Comparison of ENCODE assay signal across 1 cellular context in genomic region chr18:10033038-10033437, GRCh38.
TF ChIP-seq lines count a peak whose summit lies in the region.

No MANE protein-coding gene starts in this region.

TF ChIP-seq in K562, 482 proteins besides CTCF, POLR2A, EP300 and RAD21 (continued from another document):
- TF ChIP-seq CHD7 (IDR thresholded peaks at IDR 0.05; ENCODE audit: low read depth, low read length) (no peak), ZNF57 (CRISPR knock-in tag; IDR thresholded peaks at IDR 0.05) (no peak), HDAC2 (IDR thresholded peaks at IDR 0.05) (no peak), GATAD2B (IDR thresholded peaks at IDR 0.05; ENCODE audit: borderline replicate concordance) (no peak), GABPB1 (CRISPR knock-in tag; IDR thresholded peaks at IDR 0.05) (no peak), HDAC1 (IDR thresholded peaks at IDR 0.05) (no peak), IRF1 (CRISPR knock-in tag; IDR thresholded peaks at IDR 0.05; ENCODE audit: borderline replicate concordance) (no peak), SP1 (CRISPR knock-in tag; IDR thresholded peaks at IDR 0.05) (no peak), FOXP1 (CRISPR knock-in tag; IDR thresholded peaks at IDR 0.05) (no peak), ZNF398 (CRISPR knock-in tag; IDR thresholded peaks at IDR 0.05) (no peak), CXXC5 (CRISPR knock-in tag; IDR thresholded peaks at IDR 0.05) (no peak), ZNF133 (CRISPR knock-in tag; IDR thresholded peaks at IDR 0.05) (no peak), ETS2 (tag; IDR thresholded peaks at IDR 0.05; ENCODE audit: borderline replicate concordance, poor library complexity, severe bottlenecking) (no peak), MYC (IDR thresholded peaks at IDR 0.05; ENCODE audit: low read depth, low read length) (no peak), MYC (CRISPR knock-in tag; IDR thresholded peaks at IDR 0.05; ENCODE audit: borderline replicate concordance, low read depth) (no peak), CCNT2 (IDR thresholded peaks at IDR 0.05; ENCODE audit: borderline replicate concordance, extremely low read depth, insufficient read length, low read depth, low read length) (no peak), CBFB (CRISPR knock-in tag; IDR thresholded peaks at IDR 0.05) (no peak), ZFP91 (CRISPR knock-in tag; IDR thresholded peaks at IDR 0.05) (no peak), KDM4B (IDR thresholded peaks at IDR 0.05; ENCODE audit: borderline replicate concordance in 2 of 2, low read depth in 1 of 2) (no peak)
